ENCODE assay signal across 21 cellular contexts in the genomic region with DNA sequence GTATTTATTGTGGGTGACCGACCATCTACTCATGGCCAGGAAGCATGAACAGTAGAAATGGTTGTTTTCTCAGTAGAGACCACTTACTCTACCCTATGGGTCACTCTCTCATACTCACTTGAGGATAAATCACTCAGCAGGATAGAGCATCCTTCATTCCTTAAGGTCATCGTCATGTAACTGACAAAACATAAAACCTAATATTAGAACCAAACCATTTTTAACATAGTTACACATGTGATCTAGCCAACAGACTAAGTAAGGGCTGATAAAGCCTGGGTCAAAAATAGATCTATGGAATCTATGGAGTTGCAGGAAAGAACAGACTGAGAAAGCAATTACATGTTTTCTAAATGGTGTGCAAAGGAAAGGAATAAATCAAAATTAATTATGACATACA.
"Had no signal": no experiment of that assay in that cellular context is flagged by ENCODE, and none has a peak within 500 bp of the region (broad histone marks: within the 10 kb centered on the region; RNA-seq: fewer than 3 reads in every experiment).

No MANE protein-coding gene starts in this region.

- H3K36me3 ChIP-seq: left lung, lower lobe of right lung, prostate gland, right lobe of liver, stomach, thyroid gland, vagina had no signal

- H3K9me3 ChIP-seq: lower lobe of right lung, prostate gland, right lobe of liver, thyroid gland, vagina had no signal

- ATAC-seq: left lung; lower lobe of right lung; naive thymus-derived CD8-positive, alpha-beta T cell; right lobe of liver; stimulated activated effector memory CD8-positive, alpha-beta T cell treated with anti-CD3 and anti-CD28 coated beads, Interleukin-12 subunit alpha, Interleukin-12 subunit beta, amount 100 ng/mL, for 72 hours had no signal

- H3K4me2 ChIP-seq: hepatocyte had no signal

- H3K4me1 Mint-ChIP-seq: naive thymus-derived CD8-positive, alpha-beta T cell; nephron progenitor cell; stimulated activated effector memory CD8-positive, alpha-beta T cell treated with anti-CD3 and anti-CD28 coated beads, Interleukin-12 subunit alpha, Interleukin-12 subunit beta, amount 100 ng/mL, for 72 hours had no signal

- H3K4me1 ChIP-seq: left lung, lower lobe of right lung, prostate gland, right lobe of liver, stomach, thyroid gland, vagina had no signal

- H3K9me3 Mint-ChIP-seq: nephron progenitor cell; stimulated activated effector memory CD8-positive, alpha-beta T cell treated with anti-CD3 and anti-CD28 coated beads, Interleukin-12 subunit alpha, Interleukin-12 subunit beta, amount 100 ng/mL, for 72 hours had no signal

- H2AFZ ChIP-seq: hepatocyte had no signal

- H3K36me3 Mint-ChIP-seq: naive thymus-derived CD8-positive, alpha-beta T cell; stimulated activated effector memory CD8-positive, alpha-beta T cell treated with anti-CD3 and anti-CD28 coated beads, Interleukin-12 subunit alpha, Interleukin-12 subunit beta, amount 100 ng/mL, for 72 hours had no signal

- H3K27ac ChIP-seq: dorsolateral prefrontal cortex, hepatocyte, left lung, lower lobe of right lung, prostate gland, right lobe of liver, stomach, thyroid gland, vagina had no signal

- FAIRE-seq: colon, frontal cortex, kidney had no signal

- H3K27ac Mint-ChIP-seq: naive thymus-derived CD8-positive, alpha-beta T cell; nephron progenitor cell; stimulated activated effector memory CD8-positive, alpha-beta T cell treated with anti-CD3 and anti-CD28 coated beads, Interleukin-12 subunit alpha, Interleukin-12 subunit beta, amount 100 ng/mL, for 72 hours had no signal

- H3K79me2 ChIP-seq: hepatocyte had no signal

- H3K4me3 Mint-ChIP-seq: naive thymus-derived CD8-positive, alpha-beta T cell; nephron progenitor cell; stimulated activated effector memory CD8-positive, alpha-beta T cell treated with anti-CD3 and anti-CD28 coated beads, Interleukin-12 subunit alpha, Interleukin-12 subunit beta, amount 100 ng/mL, for 72 hours had no signal

- DNase-seq: dorsolateral prefrontal cortex; effector CD4-positive, alpha-beta T cell; kidney; left lung; lower lobe of right lung; naive thymus-derived CD8-positive, alpha-beta T cell; nephron progenitor cell; nucleus accumbens; right lobe of liver; stimulated activated CD4-positive, alpha-beta T cell treated with anti-CD3 and anti-CD28 coated beads, Interleukin-2, amount 100 ng/mL, for 24 hours; stimulated activated CD4-positive, alpha-beta T cell treated with anti-CD3 and anti-CD28 coated beads, Interleukin-4, amount 100 ng/mL, for 24 hours; stimulated activated naive CD4-positive, alpha-beta T cell treated with Interleukin-2 at 50 U/mL for 16 hours; stomach; thyroid gland; trophoblast cell had no signal

- H3K4me3 ChIP-seq: dorsolateral prefrontal cortex, hepatocyte, left lung, lower lobe of right lung, prostate gland, right lobe of liver, stomach, thyroid gland, vagina had no signal

- H3K27me3 ChIP-seq: dorsolateral prefrontal cortex, hepatocyte, left lung, right lobe of liver, stomach, thyroid gland, vagina had no signal
